In genomic region chr2:7429733-7430132, GRCh38 we compare ENCODE assay signal across 12 cellular contexts.
DNase-seq lines count a peak whose midpoint lies in the region; ATAC-seq and TF ChIP-seq lines count a peak whose summit lies in the region.
"Had no signal": no experiment of that assay in that cellular context is flagged by ENCODE, and none has a peak within 500 bp of the region (broad histone marks: within the 10 kb centered on the region; RNA-seq: fewer than 3 reads in every experiment).

No MANE protein-coding gene starts in this region.

- peaks cover 36% of the 10 kb centered on the region for H3K4me1 ChIP-seq in CD8-positive, alpha-beta memory T cell (ENCODE audit: insufficient read depth, low read length)
- peaks cover 15% of the 10 kb centered on the region for H3K4me1 ChIP-seq in upper lobe of right lung

- no peak for ATAC-seq in upper lobe of right lung

- no peak overlapping the region for H3K27ac ChIP-seq in CD8-positive, alpha-beta memory T cell (ENCODE audit: low read depth, low read length)
- no peak overlapping the region for H3K27ac ChIP-seq in upper lobe of right lung

- H3K9me3 Mint-ChIP-seq in CD8-positive, alpha-beta memory T cell, result peaks cover 6 to 20% (median 13%) of the 10 kb centered on the region in 5 donors
- peaks cover 9% of the 10 kb centered on the region for H3K9me3 Mint-ChIP-seq in activated CD4-positive, alpha-beta memory T cell treated with anti-CD3 and anti-CD28 coated beads for 36 hours
- peaks cover 0 to 2% (median 0%) of the 10 kb centered on the region in 6 donors for H3K9me3 Mint-ChIP-seq in immature natural killer cell

- TF ChIP-seq CTCF in upper lobe of right lung (IDR thresholded peaks at IDR 0.05), result no peak

- intact Hi-C loops in activated CD4-positive, alpha-beta memory T cell treated with anti-CD3 and anti-CD28 coated beads for 36 hours (cut with micrococcal nuclease), result loop anchor here (5.0 to 10.0 kb wide), 5 partner anchors 225 to 905 kb away; partner anchors contain the start of gene RNF144A
- intact Hi-C loops in upper lobe of right lung (cut with DNase I), result loop anchor here (10.0 kb wide), 1 partner anchor 1255 kb away; the partner anchor contains the start of gene ID2
- intact Hi-C loops in posterior vena cava (cut with DNase I), result loop anchor here (5.0 kb wide), 1 partner anchor 1258 kb away; no protein-coding TSS in a partner anchor

- no peaks in the 10 kb centered on the region for H3K27me3 ChIP-seq in CD8-positive, alpha-beta memory T cell (ENCODE audit: insufficient read depth, low read length, poor library complexity, severe bottlenecking)
- no peaks in the 10 kb centered on the region for H3K27me3 ChIP-seq in upper lobe of right lung

- H3K9me3 ChIP-seq in CD8-positive, alpha-beta memory T cell (ENCODE audit: low read length), result no peaks in the 10 kb centered on the region
- no peaks in the 10 kb centered on the region for H3K9me3 ChIP-seq in upper lobe of right lung

- no peak overlapping the region for H3K4me3 ChIP-seq in CD8-positive, alpha-beta memory T cell (ENCODE audit: low read length)
- H3K4me3 ChIP-seq in upper lobe of right lung, result no peak overlapping the region
- H3K4me3 ChIP-seq: stomach had no signal

- H3K27me3 Mint-ChIP-seq in CD8-positive, alpha-beta memory T cell, result peaks cover 0 to 2% of the 10 kb centered on the region in 2 donors
- peaks cover 12% of the 10 kb centered on the region for H3K27me3 Mint-ChIP-seq in activated CD4-positive, alpha-beta memory T cell treated with anti-CD3 and anti-CD28 coated beads for 36 hours
- peaks cover 0 to 1% (median 0%) of the 10 kb centered on the region in 3 donors for H3K27me3 Mint-ChIP-seq in immature natural killer cell (ENCODE audit: low read depth in 3 of 3)

- POLR2A ChIA-PET in CD8-positive, alpha-beta memory T cell (lab: Charles Lee), result no interaction called here
- POLR2A ChIA-PET in activated CD4-positive, alpha-beta memory T cell treated with anti-CD3 and anti-CD28 coated beads for 36 hours (lab: Charles Lee), result interaction anchor here (2.2 kb wide), 1 partner anchor 94 kb away, joined by 6 read pairs; no protein-coding TSS in a partner anchor

- CTCF ChIA-PET in CD8-positive, alpha-beta memory T cell (lab: Charles Lee), result interaction anchor here (1.5 to 4.6 kb wide), 6 partner anchors 243 to 1255 kb away, joined by 4 to 32 read pairs (median 20); partner anchors contain the start of gene ID2
- CTCF ChIA-PET in activated CD4-positive, alpha-beta memory T cell treated with anti-CD3 and anti-CD28 coated beads for 36 hours (lab: Charles Lee), result interaction anchor here (1.0 kb wide), 1 partner anchor 14 kb away, joined by 3 read pairs; no protein-coding TSS in a partner anchor

- H3K36me3 Mint-ChIP-seq in CD8-positive, alpha-beta memory T cell, result peaks cover 2 to 12% (median 7%) of the 10 kb centered on the region in 3 donors
- H3K36me3 Mint-ChIP-seq in activated CD4-positive, alpha-beta memory T cell treated with anti-CD3 and anti-CD28 coated beads for 36 hours, result peaks cover 26% of the 10 kb centered on the region
- peaks cover 0 to 4% (median 0%) of the 10 kb centered on the region in 3 donors for H3K36me3 Mint-ChIP-seq in immature natural killer cell

- DNase-seq in NCI-H82 (lab: John Stamatoyannopoulos, UW) (peak; percentile 5), NCI-H82 treated with DMSO at 0.1 percent for 48 hours (lab: John Stamatoyannopoulos, UW; ENCODE audit: unreplicated experiment) (no peak), immature natural killer cell (no peak), upper lobe of right lung (no peak), posterior vena cava (ENCODE audit: low spot score) (no peak), NCI-H1092 (lab: John Stamatoyannopoulos, UW) (no peak)
- DNase-seq in CD8-positive, alpha-beta memory T cell, result no peak
- DNase-seq in activated CD4-positive, alpha-beta memory T cell treated with anti-CD3 and anti-CD28 coated beads for 36 hours, result no peak
- DNase-seq: activated B cell treated with CpG ODN at 0.5 μM for 24 hours, NCI-H1105, NCI-H226, stomach had no signal

- peaks cover 45 to 58% (median 56%) of the 10 kb centered on the region in 3 donors for H3K4me1 Mint-ChIP-seq in CD8-positive, alpha-beta memory T cell
- H3K4me1 Mint-ChIP-seq in activated CD4-positive, alpha-beta memory T cell treated with anti-CD3 and anti-CD28 coated beads for 36 hours (ENCODE audit: low read depth), result peaks cover 46% of the 10 kb centered on the region
- H3K4me1 Mint-ChIP-seq in immature natural killer cell, result peaks cover 49 to 69% of the 10 kb centered on the region in 2 donors

- no peaks in the 10 kb centered on the region for H3K36me3 ChIP-seq in CD8-positive, alpha-beta memory T cell (ENCODE audit: insufficient read depth, low read length)
- no peaks in the 10 kb centered on the region for H3K36me3 ChIP-seq in upper lobe of right lung
- H3K36me3 ChIP-seq: stomach had no signal

- H3K27ac Mint-ChIP-seq in CD8-positive, alpha-beta memory T cell, result peak overlapping the region; percentile 77 to 99 (median 95)
- peak overlapping the region; percentile 88 for H3K27ac Mint-ChIP-seq in activated CD4-positive, alpha-beta memory T cell treated with anti-CD3 and anti-CD28 coated beads for 36 hours
- peak overlapping the region; percentile 81 to 97 (median 94) for H3K27ac Mint-ChIP-seq in immature natural killer cell
- H3K27ac Mint-ChIP-seq: activated B cell treated with CpG ODN at 0.5 μM for 24 hours had no signal

- peak overlapping the region; percentile 76 to 89 (median 86) for H3K4me3 Mint-ChIP-seq in CD8-positive, alpha-beta memory T cell
- peak overlapping the region; percentile 74 for H3K4me3 Mint-ChIP-seq in activated CD4-positive, alpha-beta memory T cell treated with anti-CD3 and anti-CD28 coated beads for 36 hours
- peak overlapping the region; percentile 13 to 91 (median 77) for H3K4me3 Mint-ChIP-seq in immature natural killer cell
- H3K4me3 Mint-ChIP-seq: activated B cell treated with CpG ODN at 0.5 μM for 24 hours had no signal
